Comparison of ENCODE assay signal across 13 cellular contexts in genomic region chr10:44994752-44995530, GRCh38. TPM values are rescaled to one million over a fixed set of nuclear protein-coding genes. Genes with fewer than 3 reads are reported as not detected.
DNase-seq lines count a peak whose midpoint lies in the region; ATAC-seq and TF ChIP-seq lines count a peak whose summit lies in the region.
"Had no signal": no experiment of that assay in that cellular context is flagged by ENCODE, and none has a peak within 500 bp of the region (broad histone marks: within the 10 kb centered on the region; RNA-seq: fewer than 3 reads in every experiment).

No MANE protein-coding gene starts in this region.

- TF ChIP-seq POLR2A in body of pancreas (IDR thresholded peaks at IDR 0.05), result no peak
- TF ChIP-seq POLR2A in right lobe of liver (IDR thresholded peaks at IDR 0.05), result no peak
- no peak for TF ChIP-seq POLR2A in spleen (IDR thresholded peaks at IDR 0.05)

- H3K36me3 ChIP-seq in DND-41 (ENCODE audit: insufficient read depth, low read length) (no peaks in the 10 kb centered on the region), body of pancreas (replicated peaks in 1 of 2; ENCODE audit: insufficient read depth in 1 of 2, low read depth in 2 of 2) (no peaks in the 10 kb centered on the region), right lobe of liver (no peaks in the 10 kb centered on the region), spleen (peaks cover 0 to 41% (median 6%) of the 10 kb centered on the region in 6 donors)

- 64 to 69% methylated on average over 7 to 9 of the region's 9 CpGs for WGBS in body of pancreas, 2 donors
- WGBS in right lobe of liver (ENCODE audit: insufficient coverage, low coverage, low lambda C conversion rate, missing lambda C conversion rate), result 78% methylated on average over 5 of the region's 9 CpGs
- 77 to 88% (median 87%) methylated on average over 9 of the region's 9 CpGs for WGBS in spleen, 5 donors

- H3K9me3 Mint-ChIP-seq in activated CD4-positive, alpha-beta T cell treated with anti-CD3 and anti-CD28 coated beads for 36 hours (ENCODE audit: low read depth), result peaks cover under 1% of the 10 kb centered on the region
- H3K9me3 Mint-ChIP-seq: activated B cell treated with CpG ODN at 0.5 μM for 24 hours, endodermal cell had no signal

- H3K27ac Mint-ChIP-seq in activated CD4-positive, alpha-beta T cell treated with anti-CD3 and anti-CD28 coated beads for 36 hours, result no peak overlapping the region
- H3K27ac Mint-ChIP-seq: activated B cell treated with CpG ODN at 0.5 μM for 24 hours, endodermal cell had no signal

- H3K27ac ChIP-seq in DND-41 (ENCODE audit: low read length) (peak overlapping the region; percentile 87), body of pancreas (peak overlapping the region; percentile 83 to 92 (median 88)), right lobe of liver (peak overlapping the region; percentile 86 to 96 (median 95)), spleen (peak overlapping the region in 7 of 8 donors; percentile 13 to 70 (median 53))
- H3K27ac ChIP-seq: neutrophil had no signal

- POLR2A ChIA-PET in activated CD4-positive, alpha-beta T cell treated with anti-CD3 and anti-CD28 coated beads for 36 hours (lab: Charles Lee), result interaction anchor here (0.6 kb wide), 1 partner anchor 26 kb away, joined by 17 read pairs; no protein-coding TSS in a partner anchor

- H4K20me1 ChIP-seq in DND-41 (ENCODE audit: insufficient read depth, low read length), result no peaks in the 10 kb centered on the region

- peaks cover 16% of the 10 kb centered on the region for H3K4me1 Mint-ChIP-seq in activated CD4-positive, alpha-beta T cell treated with anti-CD3 and anti-CD28 coated beads for 36 hours

- no peaks in the 10 kb centered on the region for H3K27me3 ChIP-seq in DND-41 (ENCODE audit: insufficient read depth, low read length, poor library complexity)
- H3K27me3 ChIP-seq in body of pancreas, result no peaks in the 10 kb centered on the region
- H3K27me3 ChIP-seq in right lobe of liver, result no peaks in the 10 kb centered on the region
- H3K27me3 ChIP-seq in spleen (replicated peaks in 1 of 7), result no peaks in the 10 kb centered on the region
- H3K27me3 ChIP-seq: neutrophil had no signal

- DNase-seq in DND-41 (peak; percentile 33), body of pancreas (peak; percentile 66 to 81 (median 77)), right lobe of liver (peak in 2 of 3 donors; percentile 62 to 74), spleen (no peak), GM03348 (ENCODE audit: low spot score) (no peak), pons (ENCODE audit: low spot score) (no peak), KBM-7 (no peak)
- DNase-seq in activated CD4-positive, alpha-beta T cell treated with anti-CD3 and anti-CD28 coated beads for 36 hours, result no peak
- DNase-seq: activated B cell treated with CpG ODN at 0.5 μM for 24 hours, COR-L47, NCI-H2081 had no signal

- H3K4me3 ChIP-seq in DND-41 (ENCODE audit: low read depth in 1 of 2, low read length in 2 of 2) (no peak overlapping the region), body of pancreas (no peak overlapping the region), right lobe of liver (no peak overlapping the region), spleen (no peak overlapping the region)

- H3K4me1 ChIP-seq in DND-41 (ENCODE audit: insufficient read depth, low read length), result peaks cover 60% of the 10 kb centered on the region
- H3K4me1 ChIP-seq in body of pancreas, result peaks cover 90% of the 10 kb centered on the region
- H3K4me1 ChIP-seq in right lobe of liver, result peaks cover 0 to 89% (median 50%) of the 10 kb centered on the region in 4 donors
- peaks cover 1 to 48% (median 20%) of the 10 kb centered on the region in 6 donors for H3K4me1 ChIP-seq in spleen

- H3K79me2 ChIP-seq in DND-41 (ENCODE audit: insufficient read depth, low read length), result peaks cover 7% of the 10 kb centered on the region

- CTCF ChIA-PET in activated CD4-positive, alpha-beta T cell treated with anti-CD3 and anti-CD28 coated beads for 36 hours (lab: Charles Lee), result interaction anchor here (0.7 to 1.2 kb wide), 2 partner anchors 11 to 686 kb away, joined by 3 to 5 read pairs; no protein-coding TSS in a partner anchor

- TF ChIP-seq CTCF in DND-41 (IDR thresholded peaks at IDR 0.05; ENCODE audit: borderline replicate concordance, extremely low read depth, low read length, poor library complexity, severe bottlenecking) (no peak), body of pancreas (IDR thresholded peaks at IDR 0.05) (no peak), right lobe of liver (IDR thresholded peaks at IDR 0.05) (no peak), spleen (IDR thresholded peaks at IDR 0.05 in 8 of 11, conservative IDR thresholded peaks at IDR 0.05 in 3 of 11) (no peak)

- H3K27me3 Mint-ChIP-seq in activated CD4-positive, alpha-beta T cell treated with anti-CD3 and anti-CD28 coated beads for 36 hours, result no peaks in the 10 kb centered on the region

- peak overlapping the region; percentile 20; the same call in 1 of the 2 replicates for H3K4me2 ChIP-seq in DND-41 (ENCODE audit: insufficient read depth, low read length)

- peak overlapping the region; percentile 30 for H3K9ac ChIP-seq in DND-41 (ENCODE audit: low read depth, low read length)

- H3K9me3 ChIP-seq in DND-41 (ENCODE audit: insufficient read depth, low read length, severe bottlenecking), result no peaks in the 10 kb centered on the region
- no peaks in the 10 kb centered on the region for H3K9me3 ChIP-seq in body of pancreas
- no peaks in the 10 kb centered on the region for H3K9me3 ChIP-seq in right lobe of liver
- no peaks in the 10 kb centered on the region for H3K9me3 ChIP-seq in spleen
- H3K9me3 ChIP-seq: neutrophil had no signal

- peak; percentile 43 for ATAC-seq in DND-41 (ENCODE audit: insufficient read depth, low read depth)
- ATAC-seq in body of pancreas, result no peak
- peak in 2 of 4 donors; percentile 17 to 41 for ATAC-seq in right lobe of liver
- no peak for ATAC-seq in activated CD4-positive, alpha-beta T cell treated with anti-CD3 and anti-CD28 coated beads for 36 hours

- no peak overlapping the region for H3K4me3 Mint-ChIP-seq in activated CD4-positive, alpha-beta T cell treated with anti-CD3 and anti-CD28 coated beads for 36 hours
- H3K4me3 Mint-ChIP-seq: activated B cell treated with CpG ODN at 0.5 μM for 24 hours, endodermal cell had no signal

- intact Hi-C loops in body of pancreas (cut with DNase I) (no loop called here), right lobe of liver (cut with DNase I) (no loop called here), spleen (cut with DNase I; ENCODE audit: low total_unique reads) (no loop called here)
- intact Hi-C loops in activated CD4-positive, alpha-beta T cell treated with anti-CD3 and anti-CD28 coated beads for 36 hours (cut with DNase I, micrococcal nuclease), result no loop called here

- peak overlapping the region; percentile 37; the same call in 1 of the 2 replicates for H2AFZ ChIP-seq in DND-41 (ENCODE audit: low read depth, low read length)

- H3K36me3 Mint-ChIP-seq in activated CD4-positive, alpha-beta T cell treated with anti-CD3 and anti-CD28 coated beads for 36 hours (ENCODE audit: low read depth), result peaks cover 3% of the 10 kb centered on the region

- in situ Hi-C loops in KBM-7 (cut with MboI; ENCODE audit: low pct_unique_long_range_greater_than_20kb, low sequenced_read_pairs), result no loop called here

RNA-seq across cellular contexts. Expression of gene ZNF22, which starts 5.8 kb away (rescaled TPM):
- 10 to 100 TPM; 12.9 to 30.4 TPM for total RNA-seq in body of pancreas
- 10 to 100 TPM; 10.3 to 25.2 (median 12.2) TPM for total RNA-seq in right lobe of liver
- 10 to 100 TPM; 22.7 to 28.3 (median 25.8) TPM for total RNA-seq in spleen
- polyA plus RNA-seq in spleen, result 10 to 100 TPM; 25.9 to 33.6 (median 31.5) TPM
- total RNA-seq in activated CD4-positive, alpha-beta T cell treated with anti-CD3 and anti-CD28 coated beads for 36 hours, result 10 to 100 TPM; 18.8 to 21.6 TPM

RNA-seq across cellular contexts. Expression of gene DEPP1, which starts 16.3 kb away (rescaled TPM):
- total RNA-seq in body of pancreas (100 to 1,000 TPM; 226 to 230 TPM), right lobe of liver (10 to 100 TPM in 5 of 6 experiments, 1 to 10 TPM in 1; 5.3 to 94.6 (median 71.5) TPM), spleen (10 to 100 TPM in 6 of 7 donors, 1 to 10 TPM in 1; 9.5 to 90.1 (median 21.1) TPM)
- polyA plus RNA-seq in spleen, result 10 to 100 TPM; 13.3 to 36.5 (median 15.7) TPM
- under 1 TPM; 0.28 to 0.34 TPM for total RNA-seq in activated CD4-positive, alpha-beta T cell treated with anti-CD3 and anti-CD28 coated beads for 36 hours

RNA-seq across cellular contexts. Expression of gene RASSF4, which starts 35.3 kb away (rescaled TPM):
- total RNA-seq in body of pancreas (10 to 100 TPM; 44.5 to 50.8 TPM), right lobe of liver (10 to 100 TPM; 13.6 to 28.5 (median 19.6) TPM), spleen (10 to 100 TPM; 70.8 to 96.2 (median 73.7) TPM)
- 10 to 100 TPM; 36.7 to 61.0 (median 38.2) TPM for polyA plus RNA-seq in spleen
- 1 to 10 TPM; 1.0 to 1.3 TPM for total RNA-seq in activated CD4-positive, alpha-beta T cell treated with anti-CD3 and anti-CD28 coated beads for 36 hours

Comparison
In these comparisons a context has a peak if more than half of its experiments do, and no peak if none do; other contexts are left out.
1. DNase-seq: peak in DND-41 (single experiment), body of pancreas (4 of 4) and right lobe of liver (2 of 3); none in spleen (single experiment), activated CD4-positive, alpha-beta T cell treated with anti-CD3 and anti-CD28 coated beads for 36 hours (single experiment), GM03348 (single experiment), pons (single experiment) and KBM-7 (single experiment).
2. RNA of gene DEPP1, which starts 16.3 kb away (total RNA-seq): 226 to 230 TPM in body of pancreas, 5.3 to 94.6 TPM in right lobe of liver and 9.5 to 90.1 TPM in spleen; 0.28 to 0.34 TPM in activated CD4-positive, alpha-beta T cell treated with anti-CD3 and anti-CD28 coated beads for 36 hours; every median in the first group is over 4 times any median in the second.
3. RNA of gene RASSF4, which starts 35.3 kb away (total RNA-seq): 70.8 to 96.2 TPM in spleen, 44.5 to 50.8 TPM in body of pancreas and 13.6 to 28.5 TPM in right lobe of liver; 1.0 to 1.3 TPM in activated CD4-positive, alpha-beta T cell treated with anti-CD3 and anti-CD28 coated beads for 36 hours; every median in the first group is over 4 times any median in the second.
4. Peak in every context shown above with its lines, with median percentiles within 50 percentile points of each other: H3K27ac ChIP-seq.